ENCODE assay signal across 1 cellular context in the genomic region with DNA sequence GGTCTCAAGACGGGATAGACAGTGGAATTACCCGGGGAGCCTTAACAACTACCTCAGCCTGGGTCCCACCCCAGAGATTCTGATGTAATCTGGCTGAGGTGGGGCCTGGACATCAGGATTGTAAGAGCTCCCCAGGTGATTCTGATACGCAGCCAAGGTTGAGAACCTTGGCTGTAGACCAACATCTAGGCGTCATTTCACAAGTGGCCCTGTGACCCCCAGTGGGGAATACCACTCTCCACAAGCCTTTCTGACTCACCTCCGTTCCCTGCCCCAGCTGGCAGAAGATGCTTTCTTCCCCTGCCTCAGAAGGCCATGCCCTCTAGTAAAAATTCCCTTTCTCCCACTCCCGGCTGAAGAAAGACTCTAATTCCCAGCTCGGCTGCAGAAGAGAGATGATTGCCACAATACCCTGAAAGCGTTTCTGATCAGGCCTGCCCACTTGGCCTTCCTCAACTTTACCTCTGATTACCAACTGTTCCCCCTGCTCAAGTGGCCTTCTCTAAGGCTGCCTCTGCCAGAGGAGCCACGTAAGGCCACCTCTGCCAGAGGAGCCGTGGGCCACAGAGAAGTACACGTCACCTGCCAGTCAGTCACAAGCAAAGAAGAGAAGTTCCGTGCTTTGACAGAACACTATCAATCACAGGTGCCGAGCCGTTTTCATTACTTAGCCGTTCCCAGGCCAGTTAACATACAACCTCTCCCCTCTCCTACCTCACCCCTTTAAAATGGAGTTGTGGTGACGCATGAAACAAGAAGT.
TF ChIP-seq lines count a peak whose summit lies in the region.

No MANE protein-coding gene starts in this region.

TF ChIP-seq in HepG2, 621 proteins besides CTCF, POLR2A, EP300 and RAD21 (continued from another document):
- TF ChIP-seq, protein P1, sequence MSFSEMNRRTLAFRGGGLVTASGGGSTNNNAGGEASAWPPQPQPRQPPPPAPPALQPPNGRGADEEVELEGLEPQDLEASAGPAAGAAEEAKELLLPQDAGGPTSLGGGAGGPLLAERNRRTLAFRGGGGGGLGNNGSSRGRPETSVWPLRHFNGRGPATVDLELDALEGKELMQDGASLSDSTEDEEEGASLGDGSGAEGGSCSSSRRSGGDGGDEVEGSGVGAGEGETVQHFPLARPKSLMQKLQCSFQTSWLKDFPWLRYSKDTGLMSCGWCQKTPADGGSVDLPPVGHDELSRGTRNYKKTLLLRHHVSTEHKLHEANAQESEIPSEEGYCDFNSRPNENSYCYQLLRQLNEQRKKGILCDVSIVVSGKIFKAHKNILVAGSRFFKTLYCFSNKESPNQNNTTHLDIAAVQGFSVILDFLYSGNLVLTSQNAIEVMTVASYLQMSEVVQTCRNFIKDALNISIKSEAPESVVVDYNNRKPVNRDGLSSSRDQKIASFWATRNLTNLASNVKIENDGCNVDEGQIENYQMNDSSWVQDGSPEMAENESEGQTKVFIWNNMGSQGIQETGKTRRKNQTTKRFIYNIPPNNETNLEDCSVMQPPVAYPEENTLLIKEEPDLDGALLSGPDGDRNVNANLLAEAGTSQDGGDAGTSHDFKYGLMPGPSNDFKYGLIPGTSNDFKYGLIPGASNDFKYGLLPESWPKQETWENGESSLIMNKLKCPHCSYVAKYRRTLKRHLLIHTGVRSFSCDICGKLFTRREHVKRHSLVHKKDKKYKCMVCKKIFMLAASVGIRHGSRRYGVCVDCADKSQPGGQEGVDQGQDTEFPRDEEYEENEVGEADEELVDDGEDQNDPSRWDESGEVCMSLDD (CRISPR knock-in tag; IDR thresholded peaks at IDR 0.05; ENCODE audit: borderline replicate concordance) = no peak
